ENCODE assay signal across 14 cellular contexts in the genomic region with DNA sequence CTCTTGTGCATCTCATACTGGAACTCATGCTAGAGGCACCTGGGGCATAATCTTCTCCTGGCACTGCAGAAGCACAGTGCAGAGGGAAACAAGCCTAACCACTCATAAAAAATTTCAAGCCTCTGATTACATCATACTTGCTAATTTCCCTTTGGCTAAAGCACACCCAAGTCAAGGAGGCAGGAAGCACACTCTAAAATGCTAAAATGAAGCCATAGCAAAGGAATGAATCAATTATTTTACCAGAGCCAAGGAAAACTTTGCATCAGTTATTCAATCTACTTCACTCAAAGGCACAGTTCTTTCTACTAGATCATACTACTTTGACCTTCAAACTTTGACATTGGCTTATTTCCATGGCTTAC.
DNase-seq lines count a peak whose midpoint lies in the region; ATAC-seq, FAIRE-seq and TF ChIP-seq lines count a peak whose summit lies in the region.
"Had no signal": no experiment of that assay in that cellular context is flagged by ENCODE, and none has a peak within 500 bp of the region (broad histone marks: within the 10 kb centered on the region; RNA-seq: fewer than 3 reads in every experiment).

No MANE protein-coding gene starts in this region.

- H3K36me3 ChIP-seq in left ventricle myocardium inferior: no peaks in the 10 kb centered on the region
- H3K36me3 ChIP-seq in SK-N-SH (replicated peaks in 1 of 2; ENCODE audit: control insufficient read depth in 1 of 2, insufficient read depth in 2 of 2, low read length in 1 of 2): no peaks in the 10 kb centered on the region
- H3K36me3 ChIP-seq: gastrocnemius medialis, SJSA1 had no signal

- no peaks in the 10 kb centered on the region for H3K27me3 ChIP-seq in left ventricle myocardium inferior (ENCODE audit: low read depth)
- H3K27me3 ChIP-seq in SK-N-SH (ENCODE audit: insufficient read depth): no peaks in the 10 kb centered on the region
- H3K27me3 ChIP-seq: gastrocnemius medialis, SJSA1 had no signal

- no peaks in the 10 kb centered on the region for H4K20me1 ChIP-seq in SK-N-SH (ENCODE audit: insufficient read depth)

- intact Hi-C loops in Right ventricle myocardium superior (cut with DNase I) (no loop called here), left ventricle myocardium inferior (cut with micrococcal nuclease) (no loop called here), left ventricle myocardium superior (cut with micrococcal nuclease) (no loop called here)

- peak; percentile 39 for ATAC-seq in Right ventricle myocardium superior (ENCODE audit: poor library complexity)
- peak; percentile 65 for ATAC-seq in left ventricle myocardium superior
- no peak for ATAC-seq in GM18511 (IDR thresholded peaks at IDR 0.05; ENCODE audit: unreplicated experiment)
- ATAC-seq: gastrocnemius medialis had no signal

- H3K4me3 ChIP-seq in left ventricle myocardium inferior: no peak overlapping the region
- no peak overlapping the region for H3K4me3 ChIP-seq in SK-N-SH (ENCODE audit: low read depth in 2 of 2, low read length in 1 of 2)
- H3K4me3 ChIP-seq: gastrocnemius medialis, SJSA1 had no signal

- H3K9me3 ChIP-seq in left ventricle myocardium inferior (replicated peaks) (peaks cover 12% of the 10 kb centered on the region), SK-N-SH (no peaks in the 10 kb centered on the region)
- H3K9me3 ChIP-seq: gastrocnemius medialis, SJSA1 had no signal

- H3K4me2 ChIP-seq in SK-N-SH: peak overlapping the region; percentile 43

- POLR2A ChIA-PET in SK-N-SH (lab: Yijun Ruan, JAX): no interaction called here

- DNase-seq in Right ventricle myocardium superior: no peak
- DNase-seq in left ventricle myocardium inferior: no peak
- DNase-seq in SK-N-SH: no peak
- DNase-seq in left ventricle myocardium superior: no peak
- peak; percentile 50 for DNase-seq in urothelium cell line (ENCODE audit: low spot score)
- no peak for DNase-seq in NCI-H1105 (lab: John Stamatoyannopoulos, UW)
- no peak for DNase-seq in GM20000 (ENCODE audit: low spot score)
- DNase-seq: activated T-cell treated with anti-CD3 and anti-CD28 coated beads, Interleukin-2, amount 50 U/mL, for 48 hours; CD4-positive, CD25-positive, alpha-beta regulatory T cell; gastrocnemius medialis; occipital lobe; stimulated activated naive CD4-positive, alpha-beta T cell treated with Interleukin-2 at 50 U/mL for 16 hours had no signal

- no peak for FAIRE-seq in urothelium cell line (lab: Jason Lieb, UNC)

- peak overlapping the region; percentile 4; the same call in 1 of the 2 replicates for H2AFZ ChIP-seq in SK-N-SH (ENCODE audit: low read depth)

- H3K27ac ChIP-seq in left ventricle myocardium inferior (replicated peaks) (no peak overlapping the region), SK-N-SH (ENCODE audit: low read depth in 2 of 2, low read length in 1 of 2) (peak overlapping the region in 1 of 2 experiments; percentile 42; a peak in 2 of 4 replicates)
- H3K27ac ChIP-seq: gastrocnemius medialis, SJSA1 had no signal

- TF ChIP-seq EP300 in SK-N-SH (IDR thresholded peaks at IDR 0.05; ENCODE audit: borderline replicate concordance in 1 of 2, low read depth in 1 of 2, low read length in 1 of 2): 0 out of 4 replicates have a peak, but pooled peaks of 1 of the 2 experiments have one; percentile 25

- no peaks in the 10 kb centered on the region for H3K79me2 ChIP-seq in SK-N-SH (ENCODE audit: insufficient read depth)

- CTCF ChIA-PET in SK-N-SH (lab: Yijun Ruan, JAX): no interaction called here

- peaks cover 12% of the 10 kb centered on the region for H3K4me1 ChIP-seq in left ventricle myocardium inferior
- peaks cover 0 to 12% of the 10 kb centered on the region in 2 experiments; a peak in 1 of 4 replicates for H3K4me1 ChIP-seq in SK-N-SH (ENCODE audit: control insufficient read depth in 1 of 2, insufficient read depth in 2 of 2, low read depth in 1 of 2, low read length in 1 of 2)
- H3K4me1 ChIP-seq: SJSA1 had no signal

- no peaks in the 10 kb centered on the region for H3K9me2 ChIP-seq in SK-N-SH

- no peak for TF ChIP-seq RAD21 in SK-N-SH (IDR thresholded peaks at IDR 0.05; ENCODE audit: low read length)

- no peak overlapping the region for H3K9ac ChIP-seq in SK-N-SH

- H3F3A ChIP-seq in SK-N-SH (replicated peaks; ENCODE audit: insufficient read depth): peaks cover 13% of the 10 kb centered on the region

- TF ChIP-seq CTCF in left ventricle myocardium inferior (IDR thresholded peaks at IDR 0.05; ENCODE audit: borderline replicate concordance): no peak
- no peak for TF ChIP-seq CTCF in SK-N-SH (IDR thresholded peaks at IDR 0.05)
- no peak for TF ChIP-seq CTCF in GM20000 (IDR thresholded peaks at IDR 0.05; ENCODE audit: extremely low read depth, missing control alignments)

TF ChIP-seq in SK-N-SH, 30 proteins besides CTCF, POLR2A, EP300 and RAD21 (continues in another document):
- peak; percentile 27; the same call in 1 of the 2 replicates for TF ChIP-seq FOSL2 (IDR thresholded peaks at IDR 0.05; ENCODE audit: borderline replicate concordance, low read depth)
- TF ChIP-seq GABPA (IDR thresholded peaks at IDR 0.05; ENCODE audit: low read depth): no peak
- TF ChIP-seq, protein P1, sequence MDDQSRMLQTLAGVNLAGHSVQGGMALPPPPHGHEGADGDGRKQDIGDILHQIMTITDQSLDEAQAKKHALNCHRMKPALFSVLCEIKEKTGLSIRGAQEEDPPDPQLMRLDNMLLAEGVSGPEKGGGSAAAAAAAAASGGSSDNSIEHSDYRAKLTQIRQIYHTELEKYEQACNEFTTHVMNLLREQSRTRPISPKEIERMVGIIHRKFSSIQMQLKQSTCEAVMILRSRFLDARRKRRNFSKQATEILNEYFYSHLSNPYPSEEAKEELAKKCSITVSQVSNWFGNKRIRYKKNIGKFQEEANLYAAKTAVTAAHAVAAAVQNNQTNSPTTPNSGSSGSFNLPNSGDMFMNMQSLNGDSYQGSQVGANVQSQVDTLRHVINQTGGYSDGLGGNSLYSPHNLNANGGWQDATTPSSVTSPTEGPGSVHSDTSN (IDR thresholded peaks at IDR 0.05): no peak
- TF ChIP-seq FOXM1 (IDR thresholded peaks at IDR 0.05; ENCODE audit: low read depth): no peak
- no peak; the same call in 1 of the 2 replicates for TF ChIP-seq NFIC (IDR thresholded peaks at IDR 0.05; ENCODE audit: borderline replicate concordance)
- TF ChIP-seq GATA2 (CRISPR knock-in tag; IDR thresholded peaks at IDR 0.05): no peak
- TF ChIP-seq TCF12 (IDR thresholded peaks at IDR 0.05): peak; percentile 45; the same call in 1 of the 2 replicates
- no peak for TF ChIP-seq TAF1 (IDR thresholded peaks at IDR 0.05; ENCODE audit: borderline replicate concordance, low read depth, low read length)
- no peak for TF ChIP-seq EZH2phosphoT487 (IDR thresholded peaks at IDR 0.05; ENCODE audit: borderline replicate concordance, low read depth)
- TF ChIP-seq, protein P2, sequence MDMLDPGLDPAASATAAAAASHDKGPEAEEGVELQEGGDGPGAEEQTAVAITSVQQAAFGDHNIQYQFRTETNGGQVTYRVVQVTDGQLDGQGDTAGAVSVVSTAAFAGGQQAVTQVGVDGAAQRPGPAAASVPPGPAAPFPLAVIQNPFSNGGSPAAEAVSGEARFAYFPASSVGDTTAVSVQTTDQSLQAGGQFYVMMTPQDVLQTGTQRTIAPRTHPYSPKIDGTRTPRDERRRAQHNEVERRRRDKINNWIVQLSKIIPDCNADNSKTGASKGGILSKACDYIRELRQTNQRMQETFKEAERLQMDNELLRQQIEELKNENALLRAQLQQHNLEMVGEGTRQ (IDR thresholded peaks at IDR 0.05; ENCODE audit: borderline replicate concordance, low read depth, low read length): no peak
- no peak for TF ChIP-seq MXI1 (IDR thresholded peaks at IDR 0.05; ENCODE audit: low read depth, low read length)
- TF ChIP-seq, protein P3, sequence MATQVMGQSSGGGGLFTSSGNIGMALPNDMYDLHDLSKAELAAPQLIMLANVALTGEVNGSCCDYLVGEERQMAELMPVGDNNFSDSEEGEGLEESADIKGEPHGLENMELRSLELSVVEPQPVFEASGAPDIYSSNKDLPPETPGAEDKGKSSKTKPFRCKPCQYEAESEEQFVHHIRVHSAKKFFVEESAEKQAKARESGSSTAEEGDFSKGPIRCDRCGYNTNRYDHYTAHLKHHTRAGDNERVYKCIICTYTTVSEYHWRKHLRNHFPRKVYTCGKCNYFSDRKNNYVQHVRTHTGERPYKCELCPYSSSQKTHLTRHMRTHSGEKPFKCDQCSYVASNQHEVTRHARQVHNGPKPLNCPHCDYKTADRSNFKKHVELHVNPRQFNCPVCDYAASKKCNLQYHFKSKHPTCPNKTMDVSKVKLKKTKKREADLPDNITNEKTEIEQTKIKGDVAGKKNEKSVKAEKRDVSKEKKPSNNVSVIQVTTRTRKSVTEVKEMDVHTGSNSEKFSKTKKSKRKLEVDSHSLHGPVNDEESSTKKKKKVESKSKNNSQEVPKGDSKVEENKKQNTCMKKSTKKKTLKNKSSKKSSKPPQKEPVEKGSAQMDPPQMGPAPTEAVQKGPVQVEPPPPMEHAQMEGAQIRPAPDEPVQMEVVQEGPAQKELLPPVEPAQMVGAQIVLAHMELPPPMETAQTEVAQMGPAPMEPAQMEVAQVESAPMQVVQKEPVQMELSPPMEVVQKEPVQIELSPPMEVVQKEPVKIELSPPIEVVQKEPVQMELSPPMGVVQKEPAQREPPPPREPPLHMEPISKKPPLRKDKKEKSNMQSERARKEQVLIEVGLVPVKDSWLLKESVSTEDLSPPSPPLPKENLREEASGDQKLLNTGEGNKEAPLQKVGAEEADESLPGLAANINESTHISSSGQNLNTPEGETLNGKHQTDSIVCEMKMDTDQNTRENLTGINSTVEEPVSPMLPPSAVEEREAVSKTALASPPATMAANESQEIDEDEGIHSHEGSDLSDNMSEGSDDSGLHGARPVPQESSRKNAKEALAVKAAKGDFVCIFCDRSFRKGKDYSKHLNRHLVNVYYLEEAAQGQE (IDR thresholded peaks at IDR 0.05; ENCODE audit: low read depth, low read length): no peak
- no peak for TF ChIP-seq YY1 (IDR thresholded peaks at IDR 0.05; ENCODE audit: low read depth)
- no peak for TF ChIP-seq RCOR1 (IDR thresholded peaks at IDR 0.05; ENCODE audit: low read length)
- peak; percentile 34 for TF ChIP-seq JUND (IDR thresholded peaks at IDR 0.05)
- TF ChIP-seq, protein P4, sequence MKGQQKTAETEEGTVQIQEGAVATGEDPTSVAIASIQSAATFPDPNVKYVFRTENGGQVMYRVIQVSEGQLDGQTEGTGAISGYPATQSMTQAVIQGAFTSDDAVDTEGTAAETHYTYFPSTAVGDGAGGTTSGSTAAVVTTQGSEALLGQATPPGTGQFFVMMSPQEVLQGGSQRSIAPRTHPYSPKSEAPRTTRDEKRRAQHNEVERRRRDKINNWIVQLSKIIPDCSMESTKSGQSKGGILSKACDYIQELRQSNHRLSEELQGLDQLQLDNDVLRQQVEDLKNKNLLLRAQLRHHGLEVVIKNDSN (IDR thresholded peaks at IDR 0.05; ENCODE audit: borderline replicate concordance, low read depth): no peak
- TF ChIP-seq TEAD4 (IDR thresholded peaks at IDR 0.05; ENCODE audit: borderline replicate concordance, insufficient read depth): no peak
- no peak for TF ChIP-seq FOXJ3 (CRISPR knock-in tag; IDR thresholded peaks at IDR 0.05)
